Comparison of ENCODE assay signal across 21 cellular contexts in the genomic region with DNA sequence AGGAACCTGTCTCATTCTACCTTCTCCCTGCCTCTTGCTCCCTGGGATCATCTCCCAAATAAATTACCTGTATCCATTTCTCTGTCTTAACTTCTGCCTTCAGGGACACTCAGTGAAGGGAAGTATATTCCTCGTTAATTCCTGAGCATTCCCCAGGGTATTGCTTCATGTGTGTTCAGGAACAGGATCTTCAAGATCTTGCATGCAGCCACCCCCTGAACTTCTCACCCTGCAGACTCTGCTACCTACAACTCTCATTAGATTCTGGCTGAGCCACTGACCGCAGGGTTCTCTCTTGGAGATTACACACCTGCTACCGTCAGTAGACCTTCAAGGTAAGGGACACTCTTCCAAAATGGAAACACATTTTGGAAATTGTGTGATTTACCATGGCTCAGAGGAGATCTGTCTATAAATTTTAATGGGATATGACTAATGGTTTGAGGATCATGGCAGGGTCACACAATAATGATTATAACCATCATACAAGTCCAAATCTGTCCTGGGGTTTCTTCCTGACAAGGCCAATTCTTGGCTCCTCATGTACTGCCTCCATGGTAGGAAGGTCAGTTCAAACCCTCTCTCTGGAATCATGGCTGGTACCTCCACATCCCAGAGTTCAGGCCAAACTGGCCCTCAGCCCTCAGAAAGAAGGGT. TPM values are rescaled to one million over a fixed set of nuclear protein-coding genes. Genes with fewer than 3 reads are reported as not detected.
DNase-seq lines count a peak whose midpoint lies in the region; ATAC-seq and TF ChIP-seq lines count a peak whose summit lies in the region.
"Had no signal": no experiment of that assay in that cellular context is flagged by ENCODE, and none has a peak within 500 bp of the region (broad histone marks: within the 10 kb centered on the region; RNA-seq: fewer than 3 reads in every experiment).

No MANE protein-coding gene starts in this region.

- no peak overlapping the region for H3K27ac ChIP-seq in right cardiac atrium (ENCODE audit: low read length)
- H3K27ac ChIP-seq: A549, coronary artery, gastroesophageal sphincter, SJSA1, spleen had no signal

- H3K4me1 ChIP-seq in right cardiac atrium (ENCODE audit: control insufficient read depth, insufficient read depth, low read length) (no peaks in the 10 kb centered on the region), adipocyte (ENCODE audit: control insufficient read depth, insufficient read depth, low read length) (peaks cover 13% of the 10 kb centered on the region)
- H3K4me1 ChIP-seq: A549, gastroesophageal sphincter had no signal

- DNase-seq in Right ventricle myocardium inferior (ENCODE audit: missing footprints) (peak; percentile 48), right cardiac atrium (no peak), adipocyte (ENCODE audit: low read depth) (peak; percentile 35), fibroblast of villous mesenchyme (ENCODE audit: low read depth) (peak; percentile 65), DMS53 (lab: John Stamatoyannopoulos, UW) (no peak), kidney tubule cell (ENCODE audit: low spot score) (no peak), NCI-H1417 treated with DMSO at 0.1 percent for 48 hours (lab: John Stamatoyannopoulos, UW) (no peak)
- DNase-seq in activated CD8-positive, alpha-beta memory T cell treated with anti-CD3 and anti-CD28 coated beads, Interleukin-2, amount 50 U/mL, for 4 hours, result no peak
- DNase-seq: activated CD4-positive, CD25-positive, alpha-beta regulatory T cell; activated CD8-positive, alpha-beta memory T cell treated with anti-CD3 and anti-CD28 coated beads for 24 hours; DND-41; HFFc6; left colon; NCI-H2081; NCI-H510A treated with DMSO at 0.1 percent for 48 hours; spleen; T-helper 17 cell had no signal

- H3K36me3 ChIP-seq in adipocyte (ENCODE audit: control insufficient read depth, insufficient read depth, low read length, severe bottlenecking), result no peaks in the 10 kb centered on the region
- H3K36me3 ChIP-seq: gastroesophageal sphincter, SJSA1, spleen had no signal

- TF ChIP-seq CTCF in fibroblast of villous mesenchyme (IDR thresholded peaks at IDR 0.05; ENCODE audit: insufficient read depth, low read depth, low read length), result no peak

- H3K9me3 ChIP-seq in right cardiac atrium (ENCODE audit: control insufficient read depth, low read length) (no peaks in the 10 kb centered on the region), adipocyte (ENCODE audit: control insufficient read depth, low read length) (no peaks in the 10 kb centered on the region)
- H3K9me3 ChIP-seq: gastroesophageal sphincter, SJSA1, spleen had no signal

- H3K27me3 ChIP-seq in right cardiac atrium (ENCODE audit: control insufficient read depth, insufficient read depth), result no peaks in the 10 kb centered on the region
- no peaks in the 10 kb centered on the region for H3K27me3 ChIP-seq in adipocyte (replicated peaks; ENCODE audit: control insufficient read depth, insufficient read depth, low read length)
- H3K27me3 ChIP-seq: gastroesophageal sphincter, SJSA1, spleen had no signal

- no peak overlapping the region for H3K9ac ChIP-seq in adipocyte (ENCODE audit: low read length)

- intact Hi-C loops in Right ventricle myocardium inferior (cut with DNase I) (no loop called here), right cardiac atrium (cut with DNase I) (no loop called here)

- H3K4me3 ChIP-seq in right cardiac atrium (ENCODE audit: low read length), result no peak overlapping the region
- H3K4me3 ChIP-seq in adipocyte (ENCODE audit: low read length), result no peak overlapping the region
- H3K4me3 ChIP-seq in fibroblast of villous mesenchyme (ENCODE audit: low read depth, low read length), result no peak overlapping the region
- H3K4me3 ChIP-seq: A549, coronary artery, gastroesophageal sphincter, SJSA1, spleen had no signal

- no peak for ATAC-seq in Right ventricle myocardium inferior
- no peak for ATAC-seq in right cardiac atrium
- ATAC-seq: A549, gastroesophageal sphincter, left colon, T-helper 17 cell had no signal

- WGBS in right cardiac atrium, result 83% methylated on average over 3 of the region's 3 CpGs

RNA-seq across cellular contexts. Expression of a gene that starts 38.9 kb away (rescaled TPM):
- total RNA-seq in Right ventricle myocardium inferior (12.8 TPM), right cardiac atrium (10 to 100 TPM in 2 of 4 donors, 1 to 10 TPM in 2; 7.1 to 13.1 (median 10.1) TPM), fibroblast of villous mesenchyme (179 and 399 TPM in 2 replicates)
- polyA plus RNA-seq in right cardiac atrium, result 7.4 TPM

Comparison
In these comparisons a context has a peak if more than half of its experiments do, and no peak if none do; other contexts are left out.
1. DNase-seq: peak in Right ventricle myocardium inferior (single experiment), adipocyte (single experiment) and fibroblast of villous mesenchyme (single experiment); none in right cardiac atrium (0 of 3), DMS53 (single experiment), kidney tubule cell (single experiment), activated CD8-positive, alpha-beta memory T cell treated with anti-CD3 and anti-CD28 coated beads, Interleukin-2, amount 50 U/mL, for 4 hours (single experiment) and NCI-H1417 treated with DMSO at 0.1 percent for 48 hours (single experiment).
2. RNA of a gene that starts 38.9 kb away (total RNA-seq): 179 to 399 TPM in fibroblast of villous mesenchyme; 12.8 TPM in Right ventricle myocardium inferior (single experiment) and 7.1 to 13.1 TPM in right cardiac atrium; every median in the first group is over 10 times any median in the second.